Comparison of ENCODE assay signal across 1 cellular context in genomic region chr9:129334744-129335080, GRCh38.
TF ChIP-seq lines count a peak whose summit lies in the region.

No MANE protein-coding gene starts in this region.

TF ChIP-seq in K562, 482 proteins besides CTCF, POLR2A, EP300 and RAD21 (continued from another document):
- no peak for TF ChIP-seq CGGBP1 (CRISPR knock-in tag; IDR thresholded peaks at IDR 0.05)
- TF ChIP-seq ZFP36 (IDR thresholded peaks at IDR 0.05; ENCODE audit: low read depth, low read length, partially characterized antibody) = peak; percentile 71
- TF ChIP-seq, protein P1, sequence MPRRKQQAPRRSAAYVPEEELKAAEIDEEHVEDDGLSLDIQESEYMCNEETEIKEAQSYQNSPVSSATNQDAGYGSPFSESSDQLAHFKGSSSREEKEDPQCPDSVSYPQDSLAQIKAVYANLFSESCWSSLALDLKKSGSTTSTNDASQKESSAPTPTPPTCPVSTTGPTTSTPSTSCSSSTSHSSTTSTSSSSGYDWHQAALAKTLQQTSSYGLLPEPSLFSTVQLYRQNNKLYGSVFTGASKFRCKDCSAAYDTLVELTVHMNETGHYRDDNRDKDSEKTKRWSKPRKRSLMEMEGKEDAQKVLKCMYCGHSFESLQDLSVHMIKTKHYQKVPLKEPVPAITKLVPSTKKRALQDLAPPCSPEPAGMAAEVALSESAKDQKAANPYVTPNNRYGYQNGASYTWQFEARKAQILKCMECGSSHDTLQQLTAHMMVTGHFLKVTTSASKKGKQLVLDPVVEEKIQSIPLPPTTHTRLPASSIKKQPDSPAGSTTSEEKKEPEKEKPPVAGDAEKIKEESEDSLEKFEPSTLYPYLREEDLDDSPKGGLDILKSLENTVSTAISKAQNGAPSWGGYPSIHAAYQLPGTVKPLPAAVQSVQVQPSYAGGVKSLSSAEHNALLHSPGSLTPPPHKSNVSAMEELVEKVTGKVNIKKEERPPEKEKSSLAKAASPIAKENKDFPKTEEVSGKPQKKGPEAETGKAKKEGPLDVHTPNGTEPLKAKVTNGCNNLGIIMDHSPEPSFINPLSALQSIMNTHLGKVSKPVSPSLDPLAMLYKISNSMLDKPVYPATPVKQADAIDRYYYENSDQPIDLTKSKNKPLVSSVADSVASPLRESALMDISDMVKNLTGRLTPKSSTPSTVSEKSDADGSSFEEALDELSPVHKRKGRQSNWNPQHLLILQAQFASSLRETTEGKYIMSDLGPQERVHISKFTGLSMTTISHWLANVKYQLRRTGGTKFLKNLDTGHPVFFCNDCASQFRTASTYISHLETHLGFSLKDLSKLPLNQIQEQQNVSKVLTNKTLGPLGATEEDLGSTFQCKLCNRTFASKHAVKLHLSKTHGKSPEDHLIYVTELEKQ (CRISPR knock-in tag; IDR thresholded peaks at IDR 0.05) = no peak
- no peak for TF ChIP-seq MYBL2 (IDR thresholded peaks at IDR 0.05; ENCODE audit: low read depth)
- TF ChIP-seq MYBL2 (CRISPR knock-in tag; IDR thresholded peaks at IDR 0.05; ENCODE audit: borderline replicate concordance) = no peak
- TF ChIP-seq HIVEP1 (CRISPR knock-in tag; IDR thresholded peaks at IDR 0.05) = no peak
